ENCODE assay signal across 20 cellular contexts in the genomic region with DNA sequence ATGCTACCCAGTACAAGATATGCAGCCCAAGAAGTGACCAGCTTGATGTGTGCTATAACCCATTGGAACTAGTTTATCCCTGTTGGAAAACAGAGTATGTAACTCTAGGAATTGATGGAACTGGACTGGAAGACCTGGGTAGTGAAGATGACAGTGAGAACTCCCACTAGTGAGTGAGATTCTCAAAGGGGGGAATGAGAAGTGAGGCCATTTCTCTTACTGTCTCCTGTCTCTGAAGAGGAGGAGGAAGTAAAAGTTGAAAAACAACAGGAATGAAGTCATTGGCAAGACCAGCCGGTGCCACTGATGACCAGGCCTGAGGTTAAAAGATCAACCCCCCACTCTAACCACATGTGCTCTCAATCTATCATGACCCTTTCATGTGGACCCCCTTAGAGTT. TPM values are rescaled to one million over a fixed set of nuclear protein-coding genes. Genes with fewer than 3 reads are reported as not detected.
DNase-seq lines count a peak whose midpoint lies in the region; ATAC-seq and TF ChIP-seq lines count a peak whose summit lies in the region.
"Had no signal": no experiment of that assay in that cellular context is flagged by ENCODE, and none has a peak within 500 bp of the region (broad histone marks: within the 10 kb centered on the region; RNA-seq: fewer than 3 reads in every experiment).

No MANE protein-coding gene starts in this region.

- no TSS peak for BruUV-seq in HCT116 (replicated peaks; lab: Mats Ljungman, UMichigan)
- BruUV-seq in OCI-LY7 (replicated peaks; lab: Mats Ljungman, UMichigan) = no TSS peak

- ATAC-seq in HCT116 = no peak
- ATAC-seq: A549, HepG2 had no signal

- WGBS in esophagus muscularis mucosa = 90% methylated on average over 1 of the region's 1 CpG

- intact Hi-C loops in HCT116 (cut with micrococcal nuclease) = no loop called here
- intact Hi-C loops in OCI-LY7 (cut with micrococcal nuclease; ENCODE audit: unreplicated experiment) = no loop called here
- intact Hi-C loops in esophagus muscularis mucosa (cut with DNase I) = no loop called here

- H4K20me1 ChIP-seq in HCT116 (ENCODE audit: insufficient read depth) (no peaks in the 10 kb centered on the region), OCI-LY7 (ENCODE audit: insufficient read depth, low read length) (no peaks in the 10 kb centered on the region)

- H3K9ac ChIP-seq in HCT116 (ENCODE audit: low read length) = no peak overlapping the region
- H3K9ac ChIP-seq: KMS-11 had no signal

- no peak for TF ChIP-seq RAD21 in HCT116 (IDR thresholded peaks at IDR 0.05; ENCODE audit: low read depth)

- TF ChIP-seq POLR2A in HCT116 (IDR thresholded peaks at IDR 0.05; ENCODE audit: borderline replicate concordance, extremely low read depth, insufficient read depth, insufficient read length) = no peak
- TF ChIP-seq POLR2A in esophagus muscularis mucosa (IDR thresholded peaks at IDR 0.05; ENCODE audit: low read depth) = no peak

- no peak overlapping the region for H3K4me3 ChIP-seq in HCT116 (replicated peaks in 1 of 2; ENCODE audit: low read depth in 1 of 2, low read length in 2 of 2)
- no peak overlapping the region for H3K4me3 ChIP-seq in OCI-LY7 (ENCODE audit: low read depth, low read length, poor library complexity, severe bottlenecking)
- no peak overlapping the region for H3K4me3 ChIP-seq in choroid plexus epithelial cell (ENCODE audit: low read depth, low read length)
- no peak overlapping the region for H3K4me3 ChIP-seq in fibroblast of villous mesenchyme (ENCODE audit: low read depth, low read length)
- no peak overlapping the region for H3K4me3 ChIP-seq in esophagus muscularis mucosa
- H3K4me3 ChIP-seq: A549, PC-9 had no signal

- no peaks in the 10 kb centered on the region for H3K4me1 ChIP-seq in HCT116 (ENCODE audit: control insufficient read depth in 1 of 2, insufficient read depth in 2 of 2, low read length in 2 of 2)
- no peaks in the 10 kb centered on the region for H3K4me1 ChIP-seq in OCI-LY7 (ENCODE audit: insufficient read depth, low read length, poor library complexity, severe bottlenecking)
- H3K4me1 ChIP-seq in esophagus muscularis mucosa = peaks cover 0 to 9% (median 5%) of the 10 kb centered on the region in 4 donors
- H3K4me1 ChIP-seq: A549 had no signal

- no peaks in the 10 kb centered on the region for H3K79me2 ChIP-seq in HCT116 (ENCODE audit: insufficient read depth, low read length)
- H3K79me2 ChIP-seq in OCI-LY7 (ENCODE audit: insufficient read depth, low read depth, low read length) = no peaks in the 10 kb centered on the region

- RAD21 ChIA-PET in HCT116 (lab: Charles Lee; ENCODE audit: low non-redundant PET in 1 of 2, low total read pairs in 2 of 2, uncharacterized antibody in 2 of 2, unreplicated experiment in 2 of 2) = no interaction called here

- H3K27ac ChIP-seq in HCT116 (ENCODE audit: low read depth, low read length) = no peak overlapping the region
- no peak overlapping the region for H3K27ac ChIP-seq in OCI-LY7 (ENCODE audit: low read depth, low read length, poor library complexity, severe bottlenecking)
- no peak overlapping the region for H3K27ac ChIP-seq in esophagus muscularis mucosa (replicated peaks in 1 of 4)
- H3K27ac ChIP-seq: A549, C4-2B, KMS-11, PC-9 had no signal

- H3K9me3 ChIP-seq in HCT116 (ENCODE audit: control insufficient read depth in 1 of 2, insufficient read depth in 1 of 2, low read depth in 1 of 2, low read length in 2 of 2) (peaks cover 8 to 11% of the 10 kb centered on the region in 2 experiments; a peak in 2 of 4 replicates), OCI-LY7 (ENCODE audit: low read length) (peaks cover 13% of the 10 kb centered on the region; the same call in 1 of the 2 replicates), esophagus muscularis mucosa (peaks cover 0 to 38% (median 28%) of the 10 kb centered on the region in 4 donors)
- H3K9me3 ChIP-seq: A549 had no signal

- H2AFZ ChIP-seq in HCT116 (ENCODE audit: low read depth, low read length, poor library complexity, severe bottlenecking) (no peak overlapping the region), OCI-LY7 (ENCODE audit: low read length) (no peak overlapping the region)
- H2AFZ ChIP-seq: PC-9 had no signal

- TF ChIP-seq EP300 in esophagus muscularis mucosa (IDR thresholded peaks at IDR 0.05) = no peak

- H3K27me3 ChIP-seq in HCT116 (ENCODE audit: insufficient read depth, low read length) (no peaks in the 10 kb centered on the region), esophagus muscularis mucosa (no peaks in the 10 kb centered on the region)

- peak; percentile 27 for DNase-seq in HCT116 (ENCODE audit: low read depth, low spot score)
- DNase-seq in OCI-LY7 (ENCODE audit: low spot score) = peak; percentile 58
- peak; percentile 24 for DNase-seq in choroid plexus epithelial cell (ENCODE audit: low read depth)
- DNase-seq in fibroblast of villous mesenchyme (ENCODE audit: low read depth) = peak; percentile 27
- DNase-seq in activated naive CD4-positive, alpha-beta T cell (lab: John Stamatoyannopoulos, UW) = no peak
- no peak for DNase-seq in NCI-H2029 treated with DMSO at 0.1 percent for 48 hours (lab: John Stamatoyannopoulos, UW)
- DNase-seq in DMS114 treated with DMSO at 0.1 percent for 48 hours (lab: John Stamatoyannopoulos, UW; ENCODE audit: unreplicated experiment) = no peak
- DNase-seq in esophagus muscularis mucosa (ENCODE audit: extremely low spot score) = no peak
- DNase-seq: DMS153, NCI-H1105, NCI-H187 treated with DMSO at 0.1 percent for 48 hours, NCI-H2171, NCI-H446 treated with DMSO at 0.1 percent for 48 hours, PC-9 had no signal

- no peak overlapping the region for H3K4me2 ChIP-seq in HCT116 (ENCODE audit: low read length)
- H3K4me2 ChIP-seq in OCI-LY7 (ENCODE audit: low read length) = no peak overlapping the region
- H3K4me2 ChIP-seq: A549, KMS-11, PC-9 had no signal

- POLR2A ChIA-PET in HCT116 (lab: Charles Lee) (no interaction called here), OCI-LY7 (lab: Charles Lee) (no interaction called here)

- CTCF ChIA-PET in HCT116 (lab: Charles Lee) (no interaction called here), OCI-LY7 (lab: Charles Lee; ENCODE audit: unreplicated experiment) (no interaction called here)

- H3K36me3 ChIP-seq in HCT116 (ENCODE audit: control insufficient read depth in 1 of 2, insufficient read depth in 2 of 2, low read length in 2 of 2) (no peaks in the 10 kb centered on the region), OCI-LY7 (ENCODE audit: insufficient read depth, low read length) (no peaks in the 10 kb centered on the region), esophagus muscularis mucosa (no peaks in the 10 kb centered on the region)

- TF ChIP-seq CTCF in HCT116 (IDR thresholded peaks at IDR 0.05 in 2 of 3, conservative IDR thresholded peaks at IDR 0.05 in 1 of 3; ENCODE audit: borderline replicate concordance in 1 of 3, insufficient read depth in 1 of 3, low read depth in 2 of 3, low read length in 2 of 3) (no peak), OCI-LY7 (conservative IDR thresholded peaks at IDR 0.05; ENCODE audit: low read length) (no peak), choroid plexus epithelial cell (conservative IDR thresholded peaks at IDR 0.05; ENCODE audit: low read depth, low read length) (no peak), fibroblast of villous mesenchyme (IDR thresholded peaks at IDR 0.05; ENCODE audit: insufficient read depth, low read depth, low read length) (no peak), esophagus muscularis mucosa (IDR thresholded peaks at IDR 0.05) (no peak)

- H3K9me2 ChIP-seq in HCT116 (ENCODE audit: insufficient read depth) (no peaks in the 10 kb centered on the region), OCI-LY7 (ENCODE audit: insufficient read depth, low read length) (no peaks in the 10 kb centered on the region)

TF ChIP-seq in HCT116, 20 proteins besides CTCF, POLR2A, EP300 and RAD21:
- TF ChIP-seq CBX3 (IDR thresholded peaks at IDR 0.05; ENCODE audit: low read depth) (peak; percentile 96), ATF3 (IDR thresholded peaks at IDR 0.05) (no peak), CEBPB (IDR thresholded peaks at IDR 0.05; ENCODE audit: low read depth) (no peak)

RNA-seq across cellular contexts. Expression of gene PLA2G2F, which starts 20.9 kb away (rescaled TPM):
- total RNA-seq in HCT116 (2021; ENCODE audit: unreplicated experiment) (0.12 TPM), OCI-LY7 (2022) (not detected in 2 replicates), fibroblast of villous mesenchyme (not detected in 2 replicates), esophagus muscularis mucosa (not detected)
- 0.01 TPM in 1 of 2 replicates, not detected in the other for polyA plus RNA-seq in HCT116 (2012)
- not detected in 2 replicates for total RNA-seq in OCI-LY7 (2014; rRNA removed; shearing (Covaris generic))
- total RNA-seq: HepG2, M059J, SK-MEL-5 had no signal
- polyA plus RNA-seq: A549, HepG2 had no signal

RNA-seq across cellular contexts. Expression of gene UBXN10, which starts 25.9 kb away (rescaled TPM):
- total RNA-seq in HCT116 (2021; ENCODE audit: unreplicated experiment) = not detected
- polyA plus RNA-seq in HCT116 (2012) = not detected in 2 replicates
- total RNA-seq in OCI-LY7 (2014; rRNA removed; shearing (Covaris generic)) = 0.28 and 0.50 TPM in 2 replicates
- 0.35 and 0.42 TPM in 2 replicates for total RNA-seq in OCI-LY7 (2022)
- not detected in 2 replicates for total RNA-seq in fibroblast of villous mesenchyme
- total RNA-seq in esophagus muscularis mucosa = 10 to 100 TPM; 12.2 to 27.9 (median 14.4) TPM
- total RNA-seq: M059J had no signal
- polyA plus RNA-seq: A549 had no signal

RNA-seq across cellular contexts. Expression of gene PLA2G2C, which starts 26.3 kb away (rescaled TPM):
- total RNA-seq in HCT116 (2021; ENCODE audit: unreplicated experiment) (not detected), OCI-LY7 (2022) (0.57 and 0.83 TPM in 2 replicates), fibroblast of villous mesenchyme (not detected in 2 replicates), esophagus muscularis mucosa (under 1 TPM in 3 of 4 donors, not detected in 1; 0.33 to 0.42 (median 0.40) TPM)
- not detected in 2 replicates for polyA plus RNA-seq in HCT116 (2012)
- total RNA-seq in OCI-LY7 (2014; rRNA removed; shearing (Covaris generic)) = 0.44 TPM in 1 of 2 replicates, not detected in the other
- total RNA-seq: HepG2, M059J, SK-MEL-5 had no signal
- polyA plus RNA-seq: A549, HepG2 had no signal

RNA-seq across cellular contexts. Expression of gene PLA2G2D, which starts 40.7 kb away (rescaled TPM):
- total RNA-seq in HCT116 (2021; ENCODE audit: unreplicated experiment) = not detected
- polyA plus RNA-seq in HCT116 (2012) = not detected in 2 replicates
- not detected in 2 replicates for total RNA-seq in OCI-LY7 (2014; rRNA removed; shearing (Covaris generic))
- not detected in 2 replicates for total RNA-seq in OCI-LY7 (2022)
- not detected in 2 replicates for total RNA-seq in fibroblast of villous mesenchyme
- not detected for total RNA-seq in esophagus muscularis mucosa
- total RNA-seq: HepG2, M059J, PC-9, SK-MEL-5 had no signal
- polyA plus RNA-seq: A549, HepG2 had no signal

Comparison
In these comparisons a context has a peak if more than half of its experiments do, and no peak if none do; other contexts are left out.
1. DNase-seq: peak in HCT116 (single experiment), OCI-LY7 (single experiment), choroid plexus epithelial cell (single experiment) and fibroblast of villous mesenchyme (single experiment); none in activated naive CD4-positive, alpha-beta T cell (0 of 4), NCI-H2029 treated with DMSO at 0.1 percent for 48 hours (single experiment), DMS114 treated with DMSO at 0.1 percent for 48 hours (single experiment) and esophagus muscularis mucosa (single experiment).
2. RNA of gene UBXN10, which starts 25.9 kb away (total RNA-seq): 12.2 to 27.9 TPM in esophagus muscularis mucosa; 0.28 to 0.50 TPM in OCI-LY7, not detected in HCT116 (single experiment) and not detected in fibroblast of villous mesenchyme; every median in the first group is over 4 times any median in the second.